In the genomic region with DNA sequence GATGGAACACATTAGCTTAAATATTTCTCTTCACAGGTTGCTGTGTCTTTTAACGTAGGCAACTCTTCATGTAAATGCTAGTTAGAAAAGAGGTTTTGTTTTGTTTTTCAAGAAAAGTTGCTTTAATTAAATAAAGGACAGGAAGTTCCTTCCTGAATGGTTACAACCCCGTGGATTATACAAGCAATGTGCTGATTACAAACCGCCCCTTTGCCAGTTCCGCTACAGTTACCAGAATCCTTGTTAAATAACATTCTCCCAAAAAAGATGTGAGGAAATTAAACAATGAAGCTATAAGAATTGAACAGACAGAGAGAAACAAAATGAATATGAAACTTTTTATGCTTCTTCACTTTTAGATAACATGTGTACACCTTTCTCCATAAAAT, we compare ENCODE assay signal across 1 cellular context.
A peak's percentile ranks its signal among the peaks of the same experiment; 100 is the strongest.
TF ChIP-seq lines count a peak whose summit lies in the region.

No MANE protein-coding gene starts in this region.

TF ChIP-seq in K562, 482 proteins besides CTCF, POLR2A, EP300 and RAD21 (continued from another document):
- TF ChIP-seq, protein P1, sequence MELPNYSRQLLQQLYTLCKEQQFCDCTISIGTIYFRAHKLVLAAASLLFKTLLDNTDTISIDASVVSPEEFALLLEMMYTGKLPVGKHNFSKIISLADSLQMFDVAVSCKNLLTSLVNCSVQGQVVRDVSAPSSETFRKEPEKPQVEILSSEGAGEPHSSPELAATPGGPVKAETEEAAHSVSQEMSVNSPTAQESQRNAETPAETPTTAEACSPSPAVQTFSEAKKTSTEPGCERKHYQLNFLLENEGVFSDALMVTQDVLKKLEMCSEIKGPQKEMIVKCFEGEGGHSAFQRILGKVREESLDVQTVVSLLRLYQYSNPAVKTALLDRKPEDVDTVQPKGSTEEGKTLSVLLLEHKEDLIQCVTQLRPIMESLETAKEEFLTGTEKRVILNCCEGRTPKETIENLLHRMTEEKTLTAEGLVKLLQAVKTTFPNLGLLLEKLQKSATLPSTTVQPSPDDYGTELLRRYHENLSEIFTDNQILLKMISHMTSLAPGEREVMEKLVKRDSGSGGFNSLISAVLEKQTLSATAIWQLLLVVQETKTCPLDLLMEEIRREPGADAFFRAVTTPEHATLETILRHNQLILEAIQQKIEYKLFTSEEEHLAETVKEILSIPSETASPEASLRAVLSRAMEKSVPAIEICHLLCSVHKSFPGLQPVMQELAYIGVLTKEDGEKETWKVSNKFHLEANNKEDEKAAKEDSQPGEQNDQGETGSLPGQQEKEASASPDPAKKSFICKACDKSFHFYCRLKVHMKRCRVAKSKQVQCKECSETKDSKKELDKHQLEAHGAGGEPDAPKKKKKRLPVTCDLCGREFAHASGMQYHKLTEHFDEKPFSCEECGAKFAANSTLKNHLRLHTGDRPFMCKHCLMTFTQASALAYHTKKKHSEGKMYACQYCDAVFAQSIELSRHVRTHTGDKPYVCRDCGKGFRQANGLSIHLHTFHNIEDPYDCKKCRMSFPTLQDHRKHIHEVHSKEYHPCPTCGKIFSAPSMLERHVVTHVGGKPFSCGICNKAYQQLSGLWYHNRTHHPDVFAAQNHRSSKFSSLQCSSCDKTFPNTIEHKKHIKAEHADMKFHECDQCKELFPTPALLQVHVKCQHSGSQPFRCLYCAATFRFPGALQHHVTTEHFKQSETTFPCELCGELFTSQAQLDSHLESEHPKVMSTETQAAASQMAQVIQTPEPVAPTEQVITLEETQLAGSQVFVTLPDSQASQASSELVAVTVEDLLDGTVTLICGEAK (IDR thresholded peaks at IDR 0.05) = 0 out of 2 replicates have a peak, but pooled peaks have one; percentile 21
- TF ChIP-seq, protein P1 (CRISPR knock-in tag; IDR thresholded peaks at IDR 0.05) = no peak
- no peak for TF ChIP-seq BHLHE40 (IDR thresholded peaks at IDR 0.05; ENCODE audit: low read length)
